ENCODE assay signal across 10 cellular contexts in the genomic region with DNA sequence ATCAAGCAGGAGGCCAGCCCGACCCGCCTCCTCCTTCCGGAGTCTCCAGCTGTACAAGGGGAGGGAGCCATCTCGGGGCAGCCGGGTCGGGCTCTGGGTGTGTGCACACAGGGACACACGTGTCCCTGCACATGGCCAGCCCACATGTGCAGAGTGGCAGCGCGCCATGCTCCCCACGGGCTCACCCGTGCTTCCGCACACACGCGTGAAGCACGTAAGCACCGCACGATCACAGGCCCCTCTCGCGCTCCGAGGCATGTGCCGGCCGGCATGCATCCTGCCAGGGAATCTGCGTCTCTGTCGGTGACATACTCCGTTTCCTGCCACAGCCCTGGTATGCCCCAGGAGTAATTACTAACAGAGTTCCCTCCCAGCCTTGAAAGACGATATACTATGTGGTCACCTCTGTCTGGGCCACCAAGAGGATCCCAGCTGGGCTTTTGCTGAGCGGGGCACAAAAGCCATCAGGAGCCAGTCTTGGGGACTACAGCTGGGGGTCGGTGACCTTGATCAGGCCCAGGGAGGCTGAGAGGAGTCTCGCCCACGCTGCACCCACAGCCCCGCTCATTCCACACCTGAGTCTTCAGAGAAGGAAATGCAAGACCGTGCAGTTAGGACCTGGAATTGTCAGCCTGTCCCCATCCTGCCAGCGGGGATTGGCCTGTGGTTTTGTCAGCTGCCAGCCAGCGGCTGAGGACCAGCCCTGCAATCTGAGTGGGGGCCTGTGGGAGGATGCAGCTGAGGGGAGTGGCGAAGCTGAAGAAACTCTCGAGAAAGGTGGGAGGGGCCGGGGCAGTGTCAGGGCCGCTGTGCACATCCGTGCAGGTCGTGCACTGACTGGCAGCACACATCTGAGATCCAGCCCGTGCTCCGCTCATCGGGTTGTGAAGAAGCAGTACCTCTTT. TPM values are rescaled to one million over a fixed set of nuclear protein-coding genes. Genes with fewer than 3 reads are reported as not detected.
DNase-seq lines count a peak whose midpoint lies in the region; ATAC-seq and TF ChIP-seq lines count a peak whose summit lies in the region.
"Had no signal": no experiment of that assay in that cellular context is flagged by ENCODE, and none has a peak within 500 bp of the region (broad histone marks: within the 10 kb centered on the region; RNA-seq: fewer than 3 reads in every experiment).

No MANE protein-coding gene starts in this region.

- H3K9me3 ChIP-seq in prostate gland, result no peaks in the 10 kb centered on the region

- peak overlapping the region; percentile 54 for H3K4me3 Mint-ChIP-seq in activated CD4-positive, alpha-beta T cell treated with anti-CD3 and anti-CD28 coated beads for 36 hours

- no peaks in the 10 kb centered on the region for H3K36me3 ChIP-seq in prostate gland

- H3K27me3 ChIP-seq in prostate gland (replicated peaks; ENCODE audit: insufficient read depth), result no peaks in the 10 kb centered on the region

- peak; percentile 55 for DNase-seq in DMS 273 (lab: John Stamatoyannopoulos, UW; ENCODE audit: unreplicated experiment)
- no peak for DNase-seq in DMS 273 treated with DMSO at 0.1 percent for 48 hours (lab: John Stamatoyannopoulos, UW)
- DNase-seq in MV-4-11 (lab: John Stamatoyannopoulos, UW), result peak; percentile 88
- peak; percentile 81 for DNase-seq in activated CD4-positive, alpha-beta T cell treated with anti-CD3 and anti-CD28 coated beads for 36 hours
- peak; percentile 78 for DNase-seq in effector CD4-positive, alpha-beta T cell
- peak; percentile 54 for DNase-seq in prostate gland (ENCODE audit: low spot score)
- DNase-seq in HCEC 1CT, result no peak

- H3K9me3 Mint-ChIP-seq in activated CD4-positive, alpha-beta T cell treated with anti-CD3 and anti-CD28 coated beads for 36 hours (ENCODE audit: low read depth), result no peaks in the 10 kb centered on the region

- H3K4me1 Mint-ChIP-seq in activated CD4-positive, alpha-beta T cell treated with anti-CD3 and anti-CD28 coated beads for 36 hours, result peaks cover 52% of the 10 kb centered on the region

- H3K4me1 ChIP-seq in prostate gland (replicated peaks), result peaks cover 36% of the 10 kb centered on the region

- WGBS in prostate gland, result 37% methylated on average over 33 of the region's 43 CpGs

- peak overlapping the region; percentile 67 for H3K27ac Mint-ChIP-seq in activated CD4-positive, alpha-beta T cell treated with anti-CD3 and anti-CD28 coated beads for 36 hours

- peak overlapping the region; percentile 37 to 85 for H3K27ac ChIP-seq in prostate gland
- H3K27ac ChIP-seq: 22Rv1 had no signal

- POLR2A ChIA-PET in activated CD4-positive, alpha-beta T cell treated with anti-CD3 and anti-CD28 coated beads for 36 hours (lab: Charles Lee), result interaction anchor here (0.5 kb wide), 1 partner anchor 268 kb away, joined by 3 read pairs; no protein-coding TSS in a partner anchor

- CTCF ChIA-PET in activated CD4-positive, alpha-beta T cell treated with anti-CD3 and anti-CD28 coated beads for 36 hours (lab: Charles Lee), result interaction anchor here (1.2 kb wide), 1 partner anchor 12 kb away, joined by 4 read pairs; no protein-coding TSS in a partner anchor

- intact Hi-C loops in activated CD4-positive, alpha-beta T cell treated with anti-CD3 and anti-CD28 coated beads for 36 hours (cut with DNase I, micrococcal nuclease), result no loop called here
- intact Hi-C loops in prostate gland (cut with DNase I), result no loop called here

- H3K4me3 ChIP-seq in prostate gland, result no peak overlapping the region

- TF ChIP-seq POLR2A in prostate gland (IDR thresholded peaks at IDR 0.05), result no peak

- no peaks in the 10 kb centered on the region for H3K36me3 Mint-ChIP-seq in activated CD4-positive, alpha-beta T cell treated with anti-CD3 and anti-CD28 coated beads for 36 hours (ENCODE audit: low read depth)

- TF ChIP-seq CTCF in prostate gland (IDR thresholded peaks at IDR 0.05), result no peak

- no peaks in the 10 kb centered on the region for H3K27me3 Mint-ChIP-seq in activated CD4-positive, alpha-beta T cell treated with anti-CD3 and anti-CD28 coated beads for 36 hours

- peak; percentile 70 for ATAC-seq in activated CD4-positive, alpha-beta T cell treated with anti-CD3 and anti-CD28 coated beads for 36 hours
- no peak for ATAC-seq in GM21717 (IDR thresholded peaks at IDR 0.05; ENCODE audit: unreplicated experiment)

RNA-seq across cellular contexts. Expression of a gene that starts 11.0 kb away (rescaled TPM):
- 10 to 100 TPM; 14.9 to 23.3 TPM for total RNA-seq in activated CD4-positive, alpha-beta T cell treated with anti-CD3 and anti-CD28 coated beads for 36 hours
- 10 to 100 TPM; 45.6 to 51.7 TPM for total RNA-seq in prostate gland

RNA-seq across cellular contexts. Expression of a gene that starts 32.4 kb away (rescaled TPM):
- not detected for total RNA-seq in activated CD4-positive, alpha-beta T cell treated with anti-CD3 and anti-CD28 coated beads for 36 hours
- total RNA-seq in prostate gland, result not detected
- total RNA-seq: temporal lobe had no signal

RNA-seq across cellular contexts. Expression of a gene that starts 46.7 kb away (rescaled TPM):
- 10 to 100 TPM; 34.7 to 35.9 TPM for total RNA-seq in activated CD4-positive, alpha-beta T cell treated with anti-CD3 and anti-CD28 coated beads for 36 hours
- 100 to 1,000 TPM in 1 of 2 donors, 10 to 100 TPM in 1; 83.9 to 113 TPM for total RNA-seq in prostate gland

RNA-seq across cellular contexts. Expression of a gene that starts 50.2 kb away (rescaled TPM):
- total RNA-seq in activated CD4-positive, alpha-beta T cell treated with anti-CD3 and anti-CD28 coated beads for 36 hours, result 1 to 10 TPM; 7.2 to 8.4 TPM
- total RNA-seq in prostate gland, result 10 to 100 TPM; 20.2 to 41.9 TPM

Comparison
In these comparisons a context has a peak if more than half of its experiments do, and no peak if none do; other contexts are left out.
1. DNase-seq: peak in DMS 273 (single experiment), MV-4-11 (single experiment), activated CD4-positive, alpha-beta T cell treated with anti-CD3 and anti-CD28 coated beads for 36 hours (single experiment), effector CD4-positive, alpha-beta T cell (single experiment) and prostate gland (single experiment); none in DMS 273 treated with DMSO at 0.1 percent for 48 hours (single experiment) and HCEC 1CT (single experiment).